In genomic region chr19:33785795-33786194, GRCh38 we compare ENCODE assay signal across 30 cellular contexts. TPM values are rescaled to one million over a fixed set of nuclear protein-coding genes. Genes with fewer than 3 reads are reported as not detected.
DNase-seq lines count a peak whose midpoint lies in the region; ATAC-seq and TF ChIP-seq lines count a peak whose summit lies in the region.
"Had no signal": no experiment of that assay in that cellular context is flagged by ENCODE, and none has a peak within 500 bp of the region (broad histone marks: within the 10 kb centered on the region; RNA-seq: fewer than 3 reads in every experiment).

No MANE protein-coding gene starts in this region.

- H3K27ac Mint-ChIP-seq in CD4-positive, alpha-beta T cell, result peak overlapping the region; percentile 36
- H3K27ac Mint-ChIP-seq: activated naive CD8-positive, alpha-beta T cell treated with anti-CD3 and anti-CD28 coated beads, Interleukin-2, amount 50 U/mL, for 24 hours; nephron progenitor cell; stimulated activated naive CD8-positive, alpha-beta T cell treated with anti-CD3 and anti-CD28 coated beads, Interleukin-15, amount 100 ng/mL, for 72 hours had no signal

- in situ Hi-C loops in astrocyte of the cerebellum (cut with HindIII; ENCODE audit: low sequenced_read_pairs), result no loop called here

- H3K27me3 Mint-ChIP-seq in CD4-positive, alpha-beta T cell, result peaks cover 49% of the 10 kb centered on the region

- H3K4me3 Mint-ChIP-seq in CD4-positive, alpha-beta T cell, result no peak overlapping the region
- H3K4me3 Mint-ChIP-seq: activated naive CD8-positive, alpha-beta T cell treated with anti-CD3 and anti-CD28 coated beads, Interleukin-2, amount 50 U/mL, for 24 hours; nephron progenitor cell; stimulated activated naive CD8-positive, alpha-beta T cell treated with anti-CD3 and anti-CD28 coated beads, Interleukin-15, amount 100 ng/mL, for 72 hours had no signal

- H3K9me3 ChIP-seq in CD4-positive, alpha-beta T cell (ENCODE audit: control insufficient read depth, low read length), result no peaks in the 10 kb centered on the region
- H3K9me3 ChIP-seq: esophagus squamous epithelium, lower lobe of right lung, mucosa of descending colon, thyroid gland had no signal

- H3K4me1 Mint-ChIP-seq in CD4-positive, alpha-beta T cell (ENCODE audit: low read depth), result peaks cover 14% of the 10 kb centered on the region
- H3K4me1 Mint-ChIP-seq: activated naive CD8-positive, alpha-beta T cell treated with anti-CD3 and anti-CD28 coated beads, Interleukin-2, amount 50 U/mL, for 24 hours had no signal

- no peak for DNase-seq in CD4-positive, alpha-beta T cell
- peak; percentile 79 for DNase-seq in HT1080 (ENCODE audit: low read depth)
- DNase-seq in astrocyte of the cerebellum (ENCODE audit: low read depth), result peak; percentile 68
- peak; percentile 9 to 25 for DNase-seq in foreskin fibroblast
- no peak for DNase-seq in erythroblast (lab: John Stamatoyannopoulos, UW)
- no peak for DNase-seq in CD1c-positive myeloid dendritic cell (ENCODE audit: extremely low spot score)
- DNase-seq in NCI-H446 (lab: John Stamatoyannopoulos, UW), result no peak
- DNase-seq in activated CD4-positive, CD25-positive, alpha-beta regulatory T cell (lab: John Stamatoyannopoulos, UW), result no peak
- DNase-seq: activated effector memory CD4-positive, alpha-beta T cell treated with Interleukin-2 at 50 U/mL for 16 hours; activated naive CD8-positive, alpha-beta T cell treated with anti-CD3 and anti-CD28 coated beads, Interleukin-2, amount 50 U/mL, for 24 hours; CD8-positive, alpha-beta memory T cell; cortex of kidney; esophagus squamous epithelium; GDM1; glutamatergic neuron; GOT3; kidney glomerular epithelial cell; lower lobe of right lung; mucosa of descending colon; NCI-H187; nephron progenitor cell; RPMI8226; stimulated activated CD4-positive, alpha-beta T cell treated with anti-CD3 and anti-CD28 coated beads, Interleukin-15, amount 100 ng/mL, for 24 hours; stimulated activated naive CD8-positive, alpha-beta T cell treated with anti-CD3 and anti-CD28 coated beads, Interleukin-15, amount 100 ng/mL, for 72 hours; T-helper 9 cell; thyroid gland had no signal

- H3K9me3 Mint-ChIP-seq in CD4-positive, alpha-beta T cell, result no peaks in the 10 kb centered on the region
- H3K9me3 Mint-ChIP-seq: activated naive CD8-positive, alpha-beta T cell treated with anti-CD3 and anti-CD28 coated beads, Interleukin-2, amount 50 U/mL, for 24 hours; CD8-positive, alpha-beta memory T cell; stimulated activated naive CD8-positive, alpha-beta T cell treated with anti-CD3 and anti-CD28 coated beads, Interleukin-15, amount 100 ng/mL, for 72 hours had no signal

- H3K4me3 ChIP-seq in astrocyte of the cerebellum (ENCODE audit: low read depth, low read length), result no peak overlapping the region
- no peak overlapping the region for H3K4me3 ChIP-seq in foreskin fibroblast (ENCODE audit: low read depth in 1 of 2, low read length in 2 of 2)
- H3K4me3 ChIP-seq: cardiac muscle cell, esophagus squamous epithelium, lower lobe of right lung, mucosa of descending colon, SK-N-MC, thyroid gland had no signal

- intact Hi-C loops in CD4-positive, alpha-beta T cell (cut with DNase I, micrococcal nuclease), result no loop called here

- no peak for TF ChIP-seq CTCF in CD4-positive, alpha-beta T cell (IDR thresholded peaks at IDR 0.05)
- no peak for TF ChIP-seq CTCF in astrocyte of the cerebellum (IDR thresholded peaks at IDR 0.05; ENCODE audit: low read depth, low read length, missing control alignments)
- no peak for TF ChIP-seq CTCF in foreskin fibroblast (IDR thresholded peaks at IDR 0.05; ENCODE audit: low read depth, low read length)

- POLR2A ChIA-PET in CD4-positive, alpha-beta T cell (lab: Charles Lee), result interaction anchor here (1.3 kb wide), 1 partner anchor 11 kb away, joined by 8 read pairs; the partner anchor contains the start of gene KCTD15

- CTCF ChIA-PET in CD4-positive, alpha-beta T cell (lab: Charles Lee), result interaction anchor here (0.9 kb wide), 1 partner anchor 8 kb away, joined by 3 read pairs; no protein-coding TSS in a partner anchor

- no peak for ATAC-seq in CD4-positive, alpha-beta T cell (ENCODE audit: poor library complexity)
- ATAC-seq: activated naive CD8-positive, alpha-beta T cell treated with anti-CD3 and anti-CD28 coated beads, Interleukin-2, amount 50 U/mL, for 24 hours; lower lobe of right lung; sciatic nerve; stimulated activated naive CD8-positive, alpha-beta T cell treated with anti-CD3 and anti-CD28 coated beads, Interleukin-15, amount 100 ng/mL, for 72 hours had no signal

- H3K27ac ChIP-seq in CD4-positive, alpha-beta T cell (ENCODE audit: low read depth, low read length), result no peak overlapping the region
- H3K27ac ChIP-seq: cardiac muscle cell, esophagus squamous epithelium, KMS-11, lower lobe of right lung, SK-N-MC, thyroid gland had no signal

- no peak for TF ChIP-seq POLR2A in erythroblast (IDR thresholded peaks at IDR 0.05; ENCODE audit: low read length)

- H3K36me3 Mint-ChIP-seq in CD4-positive, alpha-beta T cell (ENCODE audit: low read depth), result no peaks in the 10 kb centered on the region
- H3K36me3 Mint-ChIP-seq: CD8-positive, alpha-beta memory T cell had no signal

- H3K27me3 ChIP-seq in CD4-positive, alpha-beta T cell (ENCODE audit: control insufficient read depth, insufficient read depth, low read length), result peaks cover 3% of the 10 kb centered on the region
- H3K27me3 ChIP-seq: cardiac muscle cell, thyroid gland had no signal

RNA-seq across cellular contexts. Expression of gene KCTD15, which starts 10.9 kb away (rescaled TPM):
- total RNA-seq in CD4-positive, alpha-beta T cell, result 1 to 10 TPM; 3.6 to 3.9 TPM
- total RNA-seq in HT1080 (2014; rRNA removed; shearing (Covaris generic)), result 47.9 and 58.5 TPM in 2 replicates
- polyA plus RNA-seq in HT1080 (2015; cell fraction: cytosol; rRNA removed), result 31.3 and 44.1 TPM in 2 replicates
- polyA plus RNA-seq in HT1080 (2015; cell fraction: nucleus; rRNA removed), result 84.1 and 125 TPM in 2 replicates

Comparison
In these comparisons a context has a peak if more than half of its experiments do, and no peak if none do; other contexts are left out.
1. DNase-seq: peak in HT1080 (single experiment), astrocyte of the cerebellum (single experiment) and foreskin fibroblast (2 of 2); none in CD4-positive, alpha-beta T cell (0 of 10), erythroblast (0 of 2), CD1c-positive myeloid dendritic cell (single experiment), NCI-H446 (0 of 2) and activated CD4-positive, CD25-positive, alpha-beta regulatory T cell (0 of 4).